ENCODE assay signal across 10 cellular contexts in genomic region chr9:68781866-68782265, GRCh38.
A peak's percentile ranks its signal among the peaks of the same experiment; 100 is the strongest.
DNase-seq lines count a peak whose midpoint lies in the region; ATAC-seq and TF ChIP-seq lines count a peak whose summit lies in the region.
"Had no signal": no experiment of that assay in that cellular context is flagged by ENCODE, and none has a peak within 500 bp of the region (broad histone marks: within the 10 kb centered on the region; RNA-seq: fewer than 3 reads in every experiment).

No MANE protein-coding gene starts in this region.

- POLR2A ChIA-PET in activated CD8-positive, alpha-beta T cell treated with anti-CD3 and anti-CD28 coated beads for 36 hours (lab: Charles Lee): no interaction called here
- POLR2A ChIA-PET in activated CD8-positive, alpha-beta T cell treated with anti-CD3 and anti-CD28 coated beads, Interleukin-2, amount 10 ng/mL, durations not matched to agents 7 days and 5 days (lab: Charles Lee): no interaction called here

- no peaks in the 10 kb centered on the region for H3K9me3 Mint-ChIP-seq in activated CD8-positive, alpha-beta T cell treated with anti-CD3 and anti-CD28 coated beads for 36 hours
- no peaks in the 10 kb centered on the region for H3K9me3 Mint-ChIP-seq in activated CD8-positive, alpha-beta T cell treated with anti-CD3 and anti-CD28 coated beads, Interleukin-2, amount 10 ng/mL, durations not matched to agents 7 days and 5 days (ENCODE audit: insufficient read depth)
- H3K9me3 Mint-ChIP-seq in endothelial cell (ENCODE audit: unreplicated experiment) (no peaks in the 10 kb centered on the region), progenitor cell of endocrine pancreas (ENCODE audit: low read depth) (no peaks in the 10 kb centered on the region)
- no peaks in the 10 kb centered on the region for H3K9me3 Mint-ChIP-seq in effector memory CD8-positive, alpha-beta T cell

- ATAC-seq in activated CD8-positive, alpha-beta T cell treated with anti-CD3 and anti-CD28 coated beads for 36 hours: no peak
- no peak for ATAC-seq in activated CD8-positive, alpha-beta T cell treated with anti-CD3 and anti-CD28 coated beads, Interleukin-2, amount 10 ng/mL, durations not matched to agents 7 days and 5 days
- no peak for ATAC-seq in effector memory CD8-positive, alpha-beta T cell (replicated peaks)
- ATAC-seq: left lobe of liver had no signal

- H3K27ac Mint-ChIP-seq in activated CD8-positive, alpha-beta T cell treated with anti-CD3 and anti-CD28 coated beads for 36 hours: no peak overlapping the region
- H3K27ac Mint-ChIP-seq in activated CD8-positive, alpha-beta T cell treated with anti-CD3 and anti-CD28 coated beads, Interleukin-2, amount 10 ng/mL, durations not matched to agents 7 days and 5 days: no peak overlapping the region
- H3K27ac Mint-ChIP-seq in endothelial cell (ENCODE audit: unreplicated experiment): peak overlapping the region; percentile 57
- H3K27ac Mint-ChIP-seq in progenitor cell of endocrine pancreas: no peak overlapping the region
- no peak overlapping the region for H3K27ac Mint-ChIP-seq in effector memory CD8-positive, alpha-beta T cell

- peak overlapping the region; percentile 43 for H3K4me3 Mint-ChIP-seq in activated CD8-positive, alpha-beta T cell treated with anti-CD3 and anti-CD28 coated beads for 36 hours
- H3K4me3 Mint-ChIP-seq in activated CD8-positive, alpha-beta T cell treated with anti-CD3 and anti-CD28 coated beads, Interleukin-2, amount 10 ng/mL, durations not matched to agents 7 days and 5 days: no peak overlapping the region
- H3K4me3 Mint-ChIP-seq in endothelial cell (ENCODE audit: unreplicated experiment): peak overlapping the region; percentile 12
- peak overlapping the region; percentile 2 for H3K4me3 Mint-ChIP-seq in progenitor cell of endocrine pancreas (ENCODE audit: low read depth)
- peak overlapping the region in 1 of 2 donors; percentile 32 for H3K4me3 Mint-ChIP-seq in effector memory CD8-positive, alpha-beta T cell

- peaks cover 19% of the 10 kb centered on the region for H3K4me1 Mint-ChIP-seq in activated CD8-positive, alpha-beta T cell treated with anti-CD3 and anti-CD28 coated beads for 36 hours (ENCODE audit: low read depth)
- peaks cover 7% of the 10 kb centered on the region for H3K4me1 Mint-ChIP-seq in activated CD8-positive, alpha-beta T cell treated with anti-CD3 and anti-CD28 coated beads, Interleukin-2, amount 10 ng/mL, durations not matched to agents 7 days and 5 days (ENCODE audit: low read depth)
- H3K4me1 Mint-ChIP-seq in endothelial cell (ENCODE audit: unreplicated experiment) (peaks cover 4% of the 10 kb centered on the region), progenitor cell of endocrine pancreas (ENCODE audit: low read depth) (peaks cover 2% of the 10 kb centered on the region)
- H3K4me1 Mint-ChIP-seq in effector memory CD8-positive, alpha-beta T cell (ENCODE audit: low read depth in 2 of 2): peaks cover 6 to 14% of the 10 kb centered on the region in 2 donors

- CTCF ChIA-PET in activated CD8-positive, alpha-beta T cell treated with anti-CD3 and anti-CD28 coated beads for 36 hours (lab: Charles Lee): interaction anchor here (1.2 kb wide), 1 partner anchor 254 kb away, joined by 3 read pairs; the partner anchor contains the start of gene FXN
- CTCF ChIA-PET in activated CD8-positive, alpha-beta T cell treated with anti-CD3 and anti-CD28 coated beads, Interleukin-2, amount 10 ng/mL, durations not matched to agents 7 days and 5 days (lab: Charles Lee): interaction anchor here (2.6 kb wide), 1 partner anchor 170 kb away, joined by 6 read pairs; no protein-coding TSS in a partner anchor

- no peaks in the 10 kb centered on the region for H3K27me3 Mint-ChIP-seq in activated CD8-positive, alpha-beta T cell treated with anti-CD3 and anti-CD28 coated beads for 36 hours
- peaks cover 5% of the 10 kb centered on the region for H3K27me3 Mint-ChIP-seq in activated CD8-positive, alpha-beta T cell treated with anti-CD3 and anti-CD28 coated beads, Interleukin-2, amount 10 ng/mL, durations not matched to agents 7 days and 5 days (ENCODE audit: low read depth)
- H3K27me3 Mint-ChIP-seq in endothelial cell (ENCODE audit: unreplicated experiment): no peaks in the 10 kb centered on the region
- H3K27me3 Mint-ChIP-seq in progenitor cell of endocrine pancreas: no peaks in the 10 kb centered on the region
- no peaks in the 10 kb centered on the region for H3K27me3 Mint-ChIP-seq in effector memory CD8-positive, alpha-beta T cell

- no peak for DNase-seq in activated CD8-positive, alpha-beta T cell treated with anti-CD3 and anti-CD28 coated beads for 36 hours
- DNase-seq in activated CD8-positive, alpha-beta T cell treated with anti-CD3 and anti-CD28 coated beads, Interleukin-2, amount 10 ng/mL, durations not matched to agents 7 days and 5 days: no peak
- DNase-seq in NCI-H69 (lab: John Stamatoyannopoulos, UW): peak; percentile 52
- peak; percentile 16 for DNase-seq in endothelial cell (ENCODE audit: low spot score)
- DNase-seq in progenitor cell of endocrine pancreas (ENCODE audit: low spot score, unreplicated experiment): no peak
- no peak for DNase-seq in retina
- no peak for DNase-seq in GM19238 (ENCODE audit: insufficient read length, low spot score)
- DNase-seq in effector memory CD8-positive, alpha-beta T cell: no peak
- DNase-seq: H7 had no signal

- intact Hi-C loops in activated CD8-positive, alpha-beta T cell treated with anti-CD3 and anti-CD28 coated beads for 36 hours (cut with micrococcal nuclease): loop anchor here (10.0 kb wide), 1 partner anchor 243 kb away; no protein-coding TSS in a partner anchor

- no peaks in the 10 kb centered on the region for H3K36me3 Mint-ChIP-seq in activated CD8-positive, alpha-beta T cell treated with anti-CD3 and anti-CD28 coated beads for 36 hours (ENCODE audit: low read depth)
- H3K36me3 Mint-ChIP-seq in activated CD8-positive, alpha-beta T cell treated with anti-CD3 and anti-CD28 coated beads, Interleukin-2, amount 10 ng/mL, durations not matched to agents 7 days and 5 days (ENCODE audit: low read depth): no peaks in the 10 kb centered on the region
- no peaks in the 10 kb centered on the region for H3K36me3 Mint-ChIP-seq in endothelial cell (ENCODE audit: low read depth, unreplicated experiment)
- no peaks in the 10 kb centered on the region for H3K36me3 Mint-ChIP-seq in progenitor cell of endocrine pancreas (ENCODE audit: insufficient read depth)
- H3K36me3 Mint-ChIP-seq in effector memory CD8-positive, alpha-beta T cell (ENCODE audit: insufficient read depth): no peaks in the 10 kb centered on the region

- TF ChIP-seq CTCF in activated CD8-positive, alpha-beta T cell treated with anti-CD3 and anti-CD28 coated beads for 36 hours (IDR thresholded peaks at IDR 0.05): no peak
- no peak for TF ChIP-seq CTCF in endothelial cell (IDR thresholded peaks at IDR 0.05; ENCODE audit: unreplicated experiment)
- no peak for TF ChIP-seq CTCF in progenitor cell of endocrine pancreas (IDR thresholded peaks at IDR 0.05; ENCODE audit: unreplicated experiment)

Comparison
In these comparisons a context has a peak if more than half of its experiments do, and no peak if none do; other contexts are left out.
1. DNase-seq: peak in NCI-H69 (single experiment) and endothelial cell (single experiment); none in activated CD8-positive, alpha-beta T cell treated with anti-CD3 and anti-CD28 coated beads for 36 hours (single experiment), activated CD8-positive, alpha-beta T cell treated with anti-CD3 and anti-CD28 coated beads, Interleukin-2, amount 10 ng/mL, durations not matched to agents 7 days and 5 days (single experiment), progenitor cell of endocrine pancreas (single experiment), retina (single experiment), GM19238 (single experiment) and effector memory CD8-positive, alpha-beta T cell (0 of 3).